Comparison of ENCODE assay signal across 1 cellular context in genomic region chr15:97961067-97961954, GRCh38.
TF ChIP-seq lines count a peak whose summit lies in the region.

No MANE protein-coding gene starts in this region.

TF ChIP-seq in GM23338, 12 proteins besides CTCF, POLR2A, EP300 and RAD21 (continued from another document):
- TF ChIP-seq REST (IDR thresholded peaks at IDR 0.05; ENCODE audit: unreplicated experiment) = no peak
TF ChIP-seq in GM23338: peak in this region for 0.
